In genomic region chr4:1854752-1855151, GRCh38 we compare ENCODE assay signal across 8 cellular contexts. TPM values are rescaled to one million over a fixed set of nuclear protein-coding genes. Genes with fewer than 3 reads are reported as not detected.
DNase-seq lines count a peak whose midpoint lies in the region; ATAC-seq and TF ChIP-seq lines count a peak whose summit lies in the region.

No MANE protein-coding gene starts in this region.

- no peaks in the 10 kb centered on the region for H3K27me3 ChIP-seq in BLaER1 treated with 17β-estradiol and CSF1 and Interleukin-3, amounts not matched to agents 10 nM and 100 nM
- no peaks in the 10 kb centered on the region for H3K27me3 ChIP-seq in MG63
- H3K27me3 ChIP-seq in dorsolateral prefrontal cortex = no peaks in the 10 kb centered on the region
- no peaks in the 10 kb centered on the region for H3K27me3 ChIP-seq in neural cell (ENCODE audit: insufficient read depth, low read depth, low read length)
- H3K27me3 ChIP-seq in body of pancreas = no peaks in the 10 kb centered on the region

- intact Hi-C loops in dorsolateral prefrontal cortex (cut with DNase I) = loop anchor here (5.0 to 10.0 kb wide), 3 partner anchors 132 to 560 kb away; partner anchors contain the start of genes CFAP99 (in 1 of the 2), NELFA (in 1 of the 2), TACC3 (in 1 of the 2) and TMEM129 (in 1 of the 2)
- intact Hi-C loops in body of pancreas (cut with DNase I) = loop anchor here (10.0 kb wide), 1 partner anchor 50 kb away; no protein-coding TSS in a partner anchor

- H3K9me3 ChIP-seq in BLaER1 treated with 17β-estradiol and CSF1 and Interleukin-3, amounts not matched to agents 10 nM and 100 nM (replicated peaks in 1 of 11) = no peaks in the 10 kb centered on the region
- H3K9me3 ChIP-seq in MG63 = no peaks in the 10 kb centered on the region
- H3K9me3 ChIP-seq in neural cell (ENCODE audit: low read length) = no peaks in the 10 kb centered on the region
- H3K9me3 ChIP-seq in body of pancreas = no peaks in the 10 kb centered on the region

- peak overlapping the region in 10 of 11 experiments; percentile 81 to 93 (median 90); a peak in 17 of 22 replicates for H3K27ac ChIP-seq in BLaER1 treated with 17β-estradiol and CSF1 and Interleukin-3, amounts not matched to agents 10 nM and 100 nM
- H3K27ac ChIP-seq in dorsolateral prefrontal cortex (peak overlapping the region in 2 of 59 donors; percentile 88 to 92), neural cell (ENCODE audit: low read length) (no peak overlapping the region), body of pancreas (peak overlapping the region in 2 of 4 donors; percentile 81 to 85)

- H3K9ac ChIP-seq in BLaER1 treated with 17β-estradiol and CSF1 and Interleukin-3, amounts not matched to agents 10 nM and 100 nM = peak overlapping the region; percentile 86 to 97 (median 93)
- peak overlapping the region; percentile 74 for H3K9ac ChIP-seq in neural cell (ENCODE audit: low read length)

- TF ChIP-seq CTCF in dorsolateral prefrontal cortex (IDR thresholded peaks at IDR 0.05 in 54 of 56, conservative IDR thresholded peaks at IDR 0.05 in 2 of 56; ENCODE audit: low read depth in 1 of 56, partially characterized antibody in 56 of 56) (no peak), neural cell (IDR thresholded peaks at IDR 0.05; ENCODE audit: poor library complexity, severe bottlenecking) (no peak), body of pancreas (IDR thresholded peaks at IDR 0.05) (no peak)

- no peaks in the 10 kb centered on the region for H3K9me2 ChIP-seq in neural cell (ENCODE audit: insufficient read depth, low read length)

- peaks cover 0 to 21% (median 15%) of the 10 kb centered on the region in 11 experiments; a peak in 15 of 22 replicates for H3K36me3 ChIP-seq in BLaER1 treated with 17β-estradiol and CSF1 and Interleukin-3, amounts not matched to agents 10 nM and 100 nM
- H3K36me3 ChIP-seq in MG63 (peaks cover 3% of the 10 kb centered on the region), neural cell (ENCODE audit: insufficient read depth, low read length) (no peaks in the 10 kb centered on the region), body of pancreas (replicated peaks in 1 of 2; ENCODE audit: insufficient read depth in 1 of 2, low read depth in 2 of 2) (no peaks in the 10 kb centered on the region)

- 33 to 42% methylated on average over 1 of the region's 1 CpG for WGBS in body of pancreas, 2 donors

- DNase-seq in MG63 (no peak), dorsolateral prefrontal cortex (no peak), ureter (ENCODE audit: low spot score) (no peak), body of pancreas (no peak), NCI-H82 treated with DMSO at 0.1 percent for 48 hours (lab: John Stamatoyannopoulos, UW; ENCODE audit: unreplicated experiment) (no peak)

- no peak overlapping the region for H2AFZ ChIP-seq in neural cell (ENCODE audit: low read depth, low read length)

- peaks cover 21 to 63% (median 50%) of the 10 kb centered on the region in 11 experiments; a peak in 21 of 22 replicates for H4K20me1 ChIP-seq in BLaER1 treated with 17β-estradiol and CSF1 and Interleukin-3, amounts not matched to agents 10 nM and 100 nM
- no peaks in the 10 kb centered on the region for H4K20me1 ChIP-seq in neural cell (ENCODE audit: insufficient read depth)

- TF ChIP-seq POLR2A in body of pancreas (IDR thresholded peaks at IDR 0.05) = no peak

- peak overlapping the region; percentile 87 to 99 (median 96) for H3K4me3 ChIP-seq in BLaER1 treated with 17β-estradiol and CSF1 and Interleukin-3, amounts not matched to agents 10 nM and 100 nM
- H3K4me3 ChIP-seq in MG63 (peak overlapping the region; percentile 82), dorsolateral prefrontal cortex (peak overlapping the region in 58 of 59 donors; percentile 53 to 99 (median 92)), neural cell (ENCODE audit: low read length) (peak overlapping the region; percentile 98), body of pancreas (peak overlapping the region in 1 of 2 donors; percentile 83)

- peaks cover 13% of the 10 kb centered on the region for H3K79me2 ChIP-seq in neural cell (replicated peaks; ENCODE audit: insufficient read depth, low read length)

- H3K4me2 ChIP-seq in BLaER1 treated with 17β-estradiol and CSF1 and Interleukin-3, amounts not matched to agents 10 nM and 100 nM = peak overlapping the region; percentile 83 to 99 (median 96)
- peak overlapping the region; percentile 37 for H3K4me2 ChIP-seq in neural cell (ENCODE audit: low read length)

- TF ChIP-seq RAD21 in neural cell (conservative IDR thresholded peaks at IDR 0.05) = no peak

- ATAC-seq in body of pancreas (no peak), GM18519 (IDR thresholded peaks at IDR 0.05; ENCODE audit: low FRiP score, unreplicated experiment) (no peak)

- H3F3A ChIP-seq in neural cell (ENCODE audit: insufficient read depth, low read length, poor library complexity, severe bottlenecking) = no peaks in the 10 kb centered on the region

- H3K4me1 ChIP-seq in BLaER1 treated with 17β-estradiol and CSF1 and Interleukin-3, amounts not matched to agents 10 nM and 100 nM = peaks cover 52 to 76% (median 70%) of the 10 kb centered on the region in 10 experiments
- H3K4me1 ChIP-seq in body of pancreas = peaks cover 59% of the 10 kb centered on the region

- no peak for TF ChIP-seq EP300 in neural cell (conservative IDR thresholded peaks at IDR 0.05; ENCODE audit: poor library complexity, severe bottlenecking)

TF ChIP-seq in neural cell, 6 proteins besides CTCF, POLR2A, EP300 and RAD21:
- TF ChIP-seq EZH2 (IDR thresholded peaks at IDR 0.05; ENCODE audit: borderline replicate concordance, insufficient read depth, low read length, poor library complexity, severe bottlenecking) (no peak), TAF1 (IDR thresholded peaks at IDR 0.05; ENCODE audit: low read depth) (no peak), REST (IDR thresholded peaks at IDR 0.05; ENCODE audit: borderline replicate concordance) (no peak)

RNA-seq across cellular contexts. Expression of gene LETM1, which starts 1.2 kb away (rescaled TPM):
- 31.7 and 49.4 TPM in 2 replicates for total RNA-seq in MG63 (2014; rRNA removed; shearing (Covaris generic); ENCODE audit: low replicate concordance)
- total RNA-seq in dorsolateral prefrontal cortex (10 to 100 TPM; 36.9 to 61.2 (median 48.6) TPM), ureter (56.1 TPM), body of pancreas (10 to 100 TPM; 23.3 to 52.4 TPM)
- polyA plus RNA-seq in neural cell = 38.9 and 41.7 TPM in 2 replicates
- 72.2 and 80.6 TPM in 2 replicates for polyA minus RNA-seq in neural cell

RNA-seq across cellular contexts. Expression of gene NSD2, which starts 16.4 kb away (rescaled TPM):
- total RNA-seq in MG63 (2014; rRNA removed; shearing (Covaris generic); ENCODE audit: low replicate concordance) = 34.1 and 39.9 TPM in 2 replicates
- total RNA-seq in dorsolateral prefrontal cortex (100 to 1,000 TPM in 91 of 120 experiments, 10 to 100 TPM in 29; 78.8 to 144 (median 108) TPM), ureter (41.5 TPM), body of pancreas (10 to 100 TPM; 38.1 to 40.2 TPM)
- 51.6 and 52.3 TPM in 2 replicates for polyA plus RNA-seq in neural cell
- 172 and 186 TPM in 2 replicates for polyA minus RNA-seq in neural cell
